In the genomic region with DNA sequence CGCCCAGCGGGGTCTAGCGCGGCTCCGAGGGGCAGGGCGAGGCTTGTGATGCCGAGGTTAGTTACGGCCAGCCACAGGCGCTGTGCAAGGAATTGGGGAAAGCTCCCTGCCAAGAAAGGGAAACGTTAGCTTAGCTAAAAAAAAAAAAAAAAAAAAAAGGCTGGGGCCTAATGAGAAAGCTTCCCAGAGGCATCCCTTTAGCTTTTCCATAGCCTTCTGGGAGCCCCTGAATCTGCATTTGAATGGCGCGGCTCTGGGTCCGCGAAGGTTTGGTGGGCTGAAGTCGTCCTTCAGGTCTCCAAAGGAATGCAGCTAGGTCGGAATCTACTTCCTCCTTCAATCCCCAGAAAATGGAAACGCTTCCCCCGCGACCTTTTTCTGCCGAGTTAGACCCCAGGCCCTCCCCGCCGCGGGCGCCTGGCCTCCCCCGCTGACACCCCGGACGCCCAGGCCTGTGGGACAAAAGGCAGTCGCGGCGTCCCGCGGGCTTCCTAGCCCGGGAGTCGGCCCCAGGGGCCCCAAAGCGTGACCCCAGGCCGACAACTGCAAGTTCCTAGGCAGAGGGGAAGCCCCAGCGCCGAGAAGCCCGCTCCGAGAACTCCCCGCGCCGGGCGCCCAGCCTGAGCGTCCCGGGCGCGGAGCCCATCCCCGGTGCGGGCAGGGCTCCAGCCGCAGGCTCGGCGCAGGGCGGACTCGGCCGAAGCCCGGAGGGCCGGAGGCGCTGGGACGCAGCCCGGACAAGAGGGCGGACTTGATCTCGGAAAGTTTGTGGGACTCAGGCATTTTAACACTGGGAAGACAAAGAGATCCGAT, we compare ENCODE assay signal across 8 cellular contexts. TPM values are rescaled to one million over a fixed set of nuclear protein-coding genes. Genes with fewer than 3 reads are reported as not detected.
DNase-seq lines count a peak whose midpoint lies in the region; ATAC-seq and FAIRE-seq lines count a peak whose summit lies in the region.

No MANE protein-coding gene starts in this region.

- H3K36me3 Mint-ChIP-seq in T-helper 2 cell treated with Interferon-gamma antibody and Interleukin-4, amounts not matched to agents 5 μg/mL and 100 μg/mL, for 36 hours (ENCODE audit: low read depth), result no peaks in the 10 kb centered on the region

- FAIRE-seq in frontal cortex (lab: Jason Lieb, UNC), result no peak

- DNase-seq in NCI-H748 (lab: John Stamatoyannopoulos, UW; ENCODE audit: unreplicated experiment) (peak; percentile 20), NCI-H748 treated with DMSO at 0.1 percent for 48 hours (lab: John Stamatoyannopoulos, UW) (no peak), frontal cortex (ENCODE audit: low spot score in 2 of 2) (peak; percentile 43 to 72), nucleus accumbens (lab: John Stamatoyannopoulos, UW) (peak in 38 of 56 donors; percentile 7 to 70 (median 32)), SHP77 treated with DMSO at 0.1 percent for 48 hours (lab: John Stamatoyannopoulos, UW) (no peak)
- DNase-seq in T-helper 2 cell treated with Interferon-gamma antibody and Interleukin-4, amounts not matched to agents 5 μg/mL and 100 μg/mL, for 36 hours (ENCODE audit: low spot score), result no peak
- DNase-seq in stimulated activated CD4-positive, alpha-beta T cell treated with anti-CD3 and anti-CD28 coated beads, Interleukin-4, amount 100 ng/mL, for 24 hours, result no peak

- no peak overlapping the region for H3K27ac Mint-ChIP-seq in T-helper 2 cell treated with Interferon-gamma antibody and Interleukin-4, amounts not matched to agents 5 μg/mL and 100 μg/mL, for 36 hours

- peaks cover 52% of the 10 kb centered on the region for H3K27me3 Mint-ChIP-seq in T-helper 2 cell treated with Interferon-gamma antibody and Interleukin-4, amounts not matched to agents 5 μg/mL and 100 μg/mL, for 36 hours (ENCODE audit: low read depth)

- no peaks in the 10 kb centered on the region for H3K4me1 Mint-ChIP-seq in T-helper 2 cell treated with Interferon-gamma antibody and Interleukin-4, amounts not matched to agents 5 μg/mL and 100 μg/mL, for 36 hours (ENCODE audit: low read depth)

- no peak for ATAC-seq in HG03442 (IDR thresholded peaks at IDR 0.05; ENCODE audit: unreplicated experiment)

- H3K4me3 Mint-ChIP-seq in T-helper 2 cell treated with Interferon-gamma antibody and Interleukin-4, amounts not matched to agents 5 μg/mL and 100 μg/mL, for 36 hours, result peak overlapping the region; percentile 48

- H3K9me3 Mint-ChIP-seq in T-helper 2 cell treated with Interferon-gamma antibody and Interleukin-4, amounts not matched to agents 5 μg/mL and 100 μg/mL, for 36 hours, result peaks cover 5% of the 10 kb centered on the region

RNA-seq across cellular contexts. Expression of gene FAT1, which starts 0.6 kb away (rescaled TPM):
- 26.9 TPM for total RNA-seq in frontal cortex

Comparison
In these comparisons a context has a peak if more than half of its experiments do, and no peak if none do; other contexts are left out.
1. DNase-seq: peak in NCI-H748 (single experiment), frontal cortex (2 of 2) and nucleus accumbens (38 of 56); none in NCI-H748 treated with DMSO at 0.1 percent for 48 hours (single experiment), T-helper 2 cell treated with Interferon-gamma antibody and Interleukin-4, amounts not matched to agents 5 μg/mL and 100 μg/mL, for 36 hours (single experiment), stimulated activated CD4-positive, alpha-beta T cell treated with anti-CD3 and anti-CD28 coated beads, Interleukin-4, amount 100 ng/mL, for 24 hours (single experiment) and SHP77 treated with DMSO at 0.1 percent for 48 hours (single experiment).